In the genomic region with DNA sequence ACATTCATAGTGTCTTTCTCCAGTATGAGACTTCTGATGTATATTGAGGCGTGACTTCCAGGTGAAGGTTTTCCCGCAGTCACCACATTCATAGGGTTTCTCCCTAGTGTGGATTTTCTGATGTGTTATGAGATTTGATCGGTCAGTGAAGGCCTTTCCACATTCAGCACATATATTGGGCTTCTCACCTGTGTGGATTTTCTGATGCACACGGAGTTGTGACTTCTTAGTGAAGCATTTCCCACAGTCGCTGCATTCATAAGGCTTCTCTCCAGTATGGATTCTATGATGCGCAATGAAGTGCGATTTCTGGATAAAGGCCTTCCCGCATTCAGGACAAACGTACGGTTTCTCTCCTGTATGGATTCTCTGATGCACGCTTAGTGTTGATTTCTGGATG, we compare ENCODE assay signal across 32 cellular contexts.
"Had no signal": no experiment of that assay in that cellular context is flagged by ENCODE, and none has a peak within 500 bp of the region (broad histone marks: within the 10 kb centered on the region; RNA-seq: fewer than 3 reads in every experiment).

No MANE protein-coding gene starts in this region.

- H3K36me3 ChIP-seq: cardiac muscle cell, colonic mucosa had no signal

- H3K9me3 ChIP-seq: body of pancreas had no signal

- H3K27ac Mint-ChIP-seq: activated CD4-positive, alpha-beta memory T cell treated with anti-CD3 and anti-CD28 coated beads, Interleukin-2, amount 10 ng/mL, durations not matched to agents 7 days and 5 days; activated CD4-positive, alpha-beta T cell treated with anti-CD3 and anti-CD28 coated beads, Interleukin-2, amount 10 ng/mL, durations not matched to agents 7 days and 5 days; activated naive CD4-positive, alpha-beta T cell treated with anti-CD3 and anti-CD28 coated beads, Interleukin-2, amount 10 ng/mL, durations not matched to agents 7 days and 5 days; activated naive CD4-positive, alpha-beta T cell treated with anti-CD3 and anti-CD28 coated beads, Interleukin-2, amount 50 U/mL, for 72 hours; activated naive CD8-positive, alpha-beta T cell treated with anti-CD3 and anti-CD28 coated beads, Interleukin-2, amount 10 ng/mL, durations not matched to agents 7 days and 5 days; activated T-cell treated with anti-CD3 and anti-CD28 coated beads, Interleukin-2, amount 50 U/mL, for 24 hours; activated T-cell treated with anti-CD3 and anti-CD28 coated beads, Interleukin-2, amount 50 U/mL, for 72 hours; WTC11 had no signal

- H3K4me3 ChIP-seq: body of pancreas, cardiac muscle cell, colonic mucosa, esophagus squamous epithelium, gastroesophageal sphincter had no signal

- H3K27me3 Mint-ChIP-seq: activated CD4-positive, alpha-beta memory T cell treated with anti-CD3 and anti-CD28 coated beads, Interleukin-2, amount 10 ng/mL, durations not matched to agents 7 days and 5 days; activated CD4-positive, alpha-beta T cell treated with anti-CD3 and anti-CD28 coated beads, Interleukin-2, amount 10 ng/mL, durations not matched to agents 7 days and 5 days; activated naive CD4-positive, alpha-beta T cell treated with anti-CD3 and anti-CD28 coated beads, Interleukin-2, amount 10 ng/mL, durations not matched to agents 7 days and 5 days; activated naive CD8-positive, alpha-beta T cell treated with anti-CD3 and anti-CD28 coated beads, Interleukin-2, amount 10 ng/mL, durations not matched to agents 7 days and 5 days had no signal

- H3K4me3 Mint-ChIP-seq: activated CD4-positive, alpha-beta memory T cell treated with anti-CD3 and anti-CD28 coated beads, Interleukin-2, amount 10 ng/mL, durations not matched to agents 7 days and 5 days; activated CD4-positive, alpha-beta T cell treated with anti-CD3 and anti-CD28 coated beads, Interleukin-2, amount 10 ng/mL, durations not matched to agents 7 days and 5 days; activated naive CD4-positive, alpha-beta T cell treated with anti-CD3 and anti-CD28 coated beads, Interleukin-2, amount 10 ng/mL, durations not matched to agents 7 days and 5 days; activated naive CD8-positive, alpha-beta T cell treated with anti-CD3 and anti-CD28 coated beads, Interleukin-2, amount 10 ng/mL, durations not matched to agents 7 days and 5 days; activated T-cell treated with anti-CD3 and anti-CD28 coated beads, Interleukin-2, amount 50 U/mL, for 24 hours; activated T-cell treated with anti-CD3 and anti-CD28 coated beads, Interleukin-2, amount 50 U/mL, for 72 hours; WTC11 had no signal

- H3K4me1 Mint-ChIP-seq: activated CD4-positive, alpha-beta memory T cell treated with anti-CD3 and anti-CD28 coated beads, Interleukin-2, amount 10 ng/mL, durations not matched to agents 7 days and 5 days; activated CD4-positive, alpha-beta T cell treated with anti-CD3 and anti-CD28 coated beads, Interleukin-2, amount 10 ng/mL, durations not matched to agents 7 days and 5 days; activated naive CD4-positive, alpha-beta T cell treated with anti-CD3 and anti-CD28 coated beads, Interleukin-2, amount 10 ng/mL, durations not matched to agents 7 days and 5 days; activated naive CD8-positive, alpha-beta T cell treated with anti-CD3 and anti-CD28 coated beads, Interleukin-2, amount 10 ng/mL, durations not matched to agents 7 days and 5 days; WTC11 had no signal

- ATAC-seq: activated naive CD4-positive, alpha-beta T cell treated with anti-CD3 and anti-CD28 coated beads, Interleukin-2, amount 50 U/mL, for 72 hours; activated T-cell treated with anti-CD3 and anti-CD28 coated beads, Interleukin-2, amount 50 U/mL, for 72 hours; body of pancreas; gastroesophageal sphincter; WTC11 had no signal

- DNase-seq: activated CD4-positive, alpha-beta memory T cell treated with anti-CD3 and anti-CD28 coated beads, Interleukin-2, amount 10 ng/mL, durations not matched to agents 7 days and 5 days; activated CD4-positive, alpha-beta T cell treated with anti-CD3 and anti-CD28 coated beads for 1 hour; activated CD4-positive, alpha-beta T cell treated with anti-CD3 and anti-CD28 coated beads for 4 hours; activated CD4-positive, alpha-beta T cell treated with anti-CD3 and anti-CD28 coated beads, Interleukin-2, amount 10 ng/mL, durations not matched to agents 7 days and 5 days; activated CD4-positive, alpha-beta T cell treated with anti-CD3 and anti-CD28 coated beads, Interleukin-2, amount 50 U/mL, for 4 hours; activated CD8-positive, alpha-beta memory T cell treated with anti-CD3 and anti-CD28 coated beads, Interleukin-2, amount 50 U/mL, for 48 hours; activated gamma-delta T cell; activated naive CD4-positive, alpha-beta T cell; activated naive CD4-positive, alpha-beta T cell treated with anti-CD3 and anti-CD28 coated beads, Interleukin-2, amount 10 ng/mL, durations not matched to agents 7 days and 5 days; activated naive CD8-positive, alpha-beta T cell treated with anti-CD3 and anti-CD28 coated beads, Interleukin-2, amount 10 ng/mL, durations not matched to agents 7 days and 5 days; activated T-cell treated with anti-CD3 and anti-CD28 coated beads for 4 hours; activated T-cell treated with anti-CD3 and anti-CD28 coated beads, Interleukin-2, amount 50 U/mL, for 24 hours; activated T-cell treated with anti-CD3 and anti-CD28 coated beads, Interleukin-2, amount 50 U/mL, for 72 hours; amniotic stem cell; anterior cingulate cortex; body of pancreas; central memory CD4-positive, alpha-beta T cell; cerebellar nuclear complex; colonic mucosa; effector CD8-positive, alpha-beta T cell; esophagus squamous epithelium; foreskin melanocyte; head of caudate nucleus; T-helper 2 cell had no signal

- H3K4me1 ChIP-seq: body of pancreas, colonic mucosa, esophagus squamous epithelium, gastroesophageal sphincter had no signal

- H3K27ac ChIP-seq: body of pancreas, cardiac muscle cell, colonic mucosa, epithelial cell of prostate, esophagus squamous epithelium, gastroesophageal sphincter, VCaP had no signal

- FAIRE-seq: endometrium, TTC549 had no signal

- H3K27me3 ChIP-seq: body of pancreas, cardiac muscle cell, colonic mucosa, esophagus squamous epithelium, gastroesophageal sphincter had no signal
